ENCODE assay signal across 1 cellular context in the genomic region with DNA sequence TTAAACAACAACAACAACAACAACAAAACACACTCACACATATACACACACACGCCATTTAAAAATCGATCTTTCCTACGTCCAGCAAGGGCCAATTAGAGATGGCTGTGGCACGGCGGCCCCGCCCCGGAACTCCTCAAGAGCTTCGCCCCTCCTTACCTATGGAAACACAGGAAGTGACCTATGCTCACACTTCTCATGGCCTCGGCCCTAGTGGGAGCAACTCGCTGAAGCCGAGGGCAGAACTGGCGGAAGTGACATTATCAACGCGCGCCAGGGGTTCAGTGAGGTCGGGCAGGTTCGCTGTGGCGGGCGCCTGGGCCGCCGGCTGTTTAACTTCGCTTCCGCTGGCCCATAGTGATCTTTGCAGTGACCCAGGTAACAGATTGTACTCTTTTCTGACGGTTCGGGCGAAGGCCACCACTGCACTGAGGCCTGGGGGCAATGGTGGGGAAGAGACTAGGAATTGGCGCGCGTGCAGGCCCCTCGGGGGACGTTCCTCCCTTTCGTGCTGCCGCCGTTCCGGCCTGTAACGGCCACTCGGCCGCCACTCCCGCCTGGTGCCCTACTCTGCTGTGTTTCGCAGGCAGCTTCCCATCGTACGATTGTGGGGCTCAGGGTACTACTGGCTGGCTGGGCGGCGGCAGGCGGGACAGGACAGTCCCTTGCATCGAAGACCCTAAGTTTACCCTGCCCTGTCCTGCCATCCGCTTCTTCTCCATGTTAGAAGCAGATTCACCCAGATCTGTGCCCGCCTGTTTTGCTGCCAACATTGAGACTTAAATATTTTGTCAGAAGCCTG.
TF ChIP-seq lines count a peak whose summit lies in the region.

A gene (plus strand): TSS at position 284 of the 802 bp plus-strand sequence. CDS start 2,661 bp downstream, outside the sequence.

TF ChIP-seq in K562, 482 proteins besides CTCF, POLR2A, EP300 and RAD21 (continued from another document):
- TF ChIP-seq ETV6 (IDR thresholded peaks at IDR 0.05; ENCODE audit: borderline replicate concordance in 1 of 2, low read depth in 2 of 2, low read length in 1 of 2), result peak in 1 of 2 experiments; percentile 34; a peak in 1 of 4 replicates
- TF ChIP-seq ETV6 (CRISPR knock-in tag; IDR thresholded peaks at IDR 0.05; ENCODE audit: borderline replicate concordance), result no peak
- no peak for TF ChIP-seq GATA2 (CRISPR knock-in tag; IDR thresholded peaks at IDR 0.05)
- TF ChIP-seq IRF2 (CRISPR knock-in tag; IDR thresholded peaks at IDR 0.05), result peak; percentile 69; the same call in 1 of the 2 replicates
- peak; percentile 32 for TF ChIP-seq NFRKB (IDR thresholded peaks at IDR 0.05; ENCODE audit: low read depth)
- TF ChIP-seq RUNX1 (IDR thresholded peaks at IDR 0.05; ENCODE audit: low read depth), result 0 out of 2 replicates have a peak, but pooled peaks have one; percentile 49
- TF ChIP-seq SRF (CRISPR knock-in tag; IDR thresholded peaks at IDR 0.05), result peak in 1 of 2 experiments; percentile 51; a peak in 1 of 4 replicates
- TF ChIP-seq, protein P1, sequence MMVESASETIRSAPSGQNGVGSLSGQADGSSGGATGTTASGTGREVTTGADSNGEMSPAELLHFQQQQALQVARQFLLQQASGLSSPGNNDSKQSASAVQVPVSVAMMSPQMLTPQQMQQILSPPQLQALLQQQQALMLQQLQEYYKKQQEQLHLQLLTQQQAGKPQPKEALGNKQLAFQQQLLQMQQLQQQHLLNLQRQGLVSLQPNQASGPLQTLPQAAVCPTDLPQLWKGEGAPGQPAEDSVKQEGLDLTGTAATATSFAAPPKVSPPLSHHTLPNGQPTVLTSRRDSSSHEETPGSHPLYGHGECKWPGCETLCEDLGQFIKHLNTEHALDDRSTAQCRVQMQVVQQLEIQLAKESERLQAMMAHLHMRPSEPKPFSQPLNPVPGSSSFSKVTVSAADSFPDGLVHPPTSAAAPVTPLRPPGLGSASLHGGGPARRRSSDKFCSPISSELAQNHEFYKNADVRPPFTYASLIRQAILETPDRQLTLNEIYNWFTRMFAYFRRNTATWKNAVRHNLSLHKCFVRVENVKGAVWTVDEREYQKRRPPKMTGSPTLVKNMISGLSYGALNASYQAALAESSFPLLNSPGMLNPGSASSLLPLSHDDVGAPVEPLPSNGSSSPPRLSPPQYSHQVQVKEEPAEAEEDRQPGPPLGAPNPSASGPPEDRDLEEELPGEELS (CRISPR knock-in tag; IDR thresholded peaks at IDR 0.05; ENCODE audit: borderline replicate concordance), result peak; percentile 35
- TF ChIP-seq, protein P2, sequence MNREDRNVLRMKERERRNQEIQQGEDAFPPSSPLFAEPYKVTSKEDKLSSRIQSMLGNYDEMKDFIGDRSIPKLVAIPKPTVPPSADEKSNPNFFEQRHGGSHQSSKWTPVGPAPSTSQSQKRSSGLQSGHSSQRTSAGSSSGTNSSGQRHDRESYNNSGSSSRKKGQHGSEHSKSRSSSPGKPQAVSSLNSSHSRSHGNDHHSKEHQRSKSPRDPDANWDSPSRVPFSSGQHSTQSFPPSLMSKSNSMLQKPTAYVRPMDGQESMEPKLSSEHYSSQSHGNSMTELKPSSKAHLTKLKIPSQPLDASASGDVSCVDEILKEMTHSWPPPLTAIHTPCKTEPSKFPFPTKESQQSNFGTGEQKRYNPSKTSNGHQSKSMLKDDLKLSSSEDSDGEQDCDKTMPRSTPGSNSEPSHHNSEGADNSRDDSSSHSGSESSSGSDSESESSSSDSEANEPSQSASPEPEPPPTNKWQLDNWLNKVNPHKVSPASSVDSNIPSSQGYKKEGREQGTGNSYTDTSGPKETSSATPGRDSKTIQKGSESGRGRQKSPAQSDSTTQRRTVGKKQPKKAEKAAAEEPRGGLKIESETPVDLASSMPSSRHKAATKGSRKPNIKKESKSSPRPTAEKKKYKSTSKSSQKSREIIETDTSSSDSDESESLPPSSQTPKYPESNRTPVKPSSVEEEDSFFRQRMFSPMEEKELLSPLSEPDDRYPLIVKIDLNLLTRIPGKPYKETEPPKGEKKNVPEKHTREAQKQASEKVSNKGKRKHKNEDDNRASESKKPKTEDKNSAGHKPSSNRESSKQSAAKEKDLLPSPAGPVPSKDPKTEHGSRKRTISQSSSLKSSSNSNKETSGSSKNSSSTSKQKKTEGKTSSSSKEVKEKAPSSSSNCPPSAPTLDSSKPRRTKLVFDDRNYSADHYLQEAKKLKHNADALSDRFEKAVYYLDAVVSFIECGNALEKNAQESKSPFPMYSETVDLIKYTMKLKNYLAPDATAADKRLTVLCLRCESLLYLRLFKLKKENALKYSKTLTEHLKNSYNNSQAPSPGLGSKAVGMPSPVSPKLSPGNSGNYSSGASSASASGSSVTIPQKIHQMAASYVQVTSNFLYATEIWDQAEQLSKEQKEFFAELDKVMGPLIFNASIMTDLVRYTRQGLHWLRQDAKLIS (CRISPR knock-in tag; IDR thresholded peaks at IDR 0.05), result peak; percentile 67; the same call in 1 of the 2 replicates
- no peak for TF ChIP-seq MCM2 (IDR thresholded peaks at IDR 0.05; ENCODE audit: low read depth)
- TF ChIP-seq, protein P3, sequence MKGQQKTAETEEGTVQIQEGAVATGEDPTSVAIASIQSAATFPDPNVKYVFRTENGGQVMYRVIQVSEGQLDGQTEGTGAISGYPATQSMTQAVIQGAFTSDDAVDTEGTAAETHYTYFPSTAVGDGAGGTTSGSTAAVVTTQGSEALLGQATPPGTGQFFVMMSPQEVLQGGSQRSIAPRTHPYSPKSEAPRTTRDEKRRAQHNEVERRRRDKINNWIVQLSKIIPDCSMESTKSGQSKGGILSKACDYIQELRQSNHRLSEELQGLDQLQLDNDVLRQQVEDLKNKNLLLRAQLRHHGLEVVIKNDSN (CRISPR knock-in tag; IDR thresholded peaks at IDR 0.05), result peak; percentile 44
- peak; percentile 69 for TF ChIP-seq KDM5B (IDR thresholded peaks at IDR 0.05; ENCODE audit: insufficient replicate concordance, low read depth, low read length)
